In the genomic region with DNA sequence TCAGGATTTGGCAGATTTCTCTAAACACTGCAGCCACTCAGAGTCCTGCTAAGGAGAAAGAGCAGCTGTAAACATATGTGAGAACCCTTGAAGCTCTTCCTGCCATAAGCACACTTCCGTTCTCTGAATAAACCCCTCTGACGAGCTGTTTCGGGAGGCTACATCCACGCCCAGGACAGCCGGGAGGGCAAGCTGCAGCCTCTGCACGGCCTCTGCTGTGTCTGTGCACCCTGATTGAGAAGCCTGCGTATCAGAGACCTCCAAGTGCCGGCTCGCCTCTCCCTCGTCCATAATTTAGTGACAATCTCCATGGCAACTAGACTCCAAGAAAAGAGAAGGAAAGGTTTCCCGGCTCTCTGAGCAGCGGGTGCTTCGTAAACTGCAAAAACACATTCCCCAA, we compare ENCODE assay signal across 19 cellular contexts.
DNase-seq lines count a peak whose midpoint lies in the region; FAIRE-seq and TF ChIP-seq lines count a peak whose summit lies in the region.
"Had no signal": no experiment of that assay in that cellular context is flagged by ENCODE, and none has a peak within 500 bp of the region (broad histone marks: within the 10 kb centered on the region; RNA-seq: fewer than 3 reads in every experiment).

No MANE protein-coding gene starts in this region.

- no peaks in the 10 kb centered on the region for H3K9me3 Mint-ChIP-seq in activated naive CD4-positive, alpha-beta T cell treated with anti-CD3 and anti-CD28 coated beads, Interleukin-2, amount 10 ng/mL, durations not matched to agents 7 days and 5 days
- H3K9me3 Mint-ChIP-seq: activated naive CD8-positive, alpha-beta T cell treated with anti-CD3 and anti-CD28 coated beads, Interleukin-2, amount 10 ng/mL, durations not matched to agents 7 days and 5 days had no signal

- H2AFZ ChIP-seq in H1 (ENCODE audit: low read length) = no peak overlapping the region

- intact Hi-C loops in transverse colon (cut with DNase I; ENCODE audit: low total_unique reads) = no loop called here

- H3K4me1 ChIP-seq in H1 (replicated peaks in 1 of 4; ENCODE audit: control insufficient read depth in 3 of 4, insufficient read depth in 4 of 4, low read length in 3 of 4) (peaks cover 14 to 25% (median 18%) of the 10 kb centered on the region in 4 experiments), transverse colon (peaks cover 0 to 3% (median 0%) of the 10 kb centered on the region in 4 donors)
- H3K4me1 ChIP-seq: esophagus squamous epithelium, prostate gland had no signal

- no peaks in the 10 kb centered on the region for H3K9me3 ChIP-seq in H1 (ENCODE audit: insufficient read depth in 2 of 2, low read depth in 1 of 2, low read length in 1 of 2)
- H3K9me3 ChIP-seq in transverse colon = no peaks in the 10 kb centered on the region
- H3K9me3 ChIP-seq: esophagus squamous epithelium, prostate gland had no signal

- H3K79me2 ChIP-seq in H1 (ENCODE audit: control insufficient read depth in 1 of 2, insufficient read depth in 2 of 2, low read length in 2 of 2) = no peaks in the 10 kb centered on the region

- POLR2A ChIA-PET in H1 (lab: Charles Lee; ENCODE audit: partially characterized antibody) = interaction anchor here (1.1 kb wide), 1 partner anchor 28 kb away, joined by 3 read pairs; no protein-coding TSS in a partner anchor

- H2AK5ac ChIP-seq in H1 (ENCODE audit: low read depth, low read length) = no peak overlapping the region

- no peak overlapping the region for H3K4me3 ChIP-seq in H1 (ENCODE audit: extremely low read depth in 1 of 4, insufficient read depth in 2 of 4, low read depth in 3 of 4, low read length in 4 of 4)
- H3K4me3 ChIP-seq in transverse colon = no peak overlapping the region
- H3K4me3 ChIP-seq: esophagus squamous epithelium, lung, prostate gland had no signal

- peak; percentile 62 for FAIRE-seq in H1 (lab: Jason Lieb, UNC)
- FAIRE-seq: A204.1 had no signal

- H4K91ac ChIP-seq in H1 (replicated peaks; ENCODE audit: insufficient read length, low read length) = no peak overlapping the region

- no peaks in the 10 kb centered on the region for H3K36me3 Mint-ChIP-seq in activated naive CD4-positive, alpha-beta T cell treated with anti-CD3 and anti-CD28 coated beads, Interleukin-2, amount 10 ng/mL, durations not matched to agents 7 days and 5 days
- H3K36me3 Mint-ChIP-seq: activated naive CD8-positive, alpha-beta T cell treated with anti-CD3 and anti-CD28 coated beads, Interleukin-2, amount 10 ng/mL, durations not matched to agents 7 days and 5 days had no signal

- peaks cover 3% of the 10 kb centered on the region for H3K4me1 Mint-ChIP-seq in activated naive CD4-positive, alpha-beta T cell treated with anti-CD3 and anti-CD28 coated beads, Interleukin-2, amount 10 ng/mL, durations not matched to agents 7 days and 5 days

- TF ChIP-seq CTCF in H1 (IDR thresholded peaks at IDR 0.05; ENCODE audit: control extremely low read depth in 1 of 3, insufficient read depth in 1 of 3, low read depth in 1 of 3, low read length in 3 of 3) (no peak), transverse colon (IDR thresholded peaks at IDR 0.05) (no peak)

- no peak overlapping the region for H3K23ac ChIP-seq in H1 (ENCODE audit: insufficient read length)

- no peak overlapping the region for H3K4ac ChIP-seq in H1 (replicated peaks; ENCODE audit: insufficient read length, low read depth, low read length)

- H4K8ac ChIP-seq in H1 (ENCODE audit: extremely low read depth, insufficient read depth, low read length) = no peak overlapping the region

- 80% methylated on average over 13 of the region's 13 CpGs; no CpG with 5 or more reads in 1 of the 2 experiments for WGBS in H1 (ENCODE audit: extremely low coverage in 1 of 2, insufficient coverage in 1 of 2, insufficient read length in 1 of 2, insufficient replicate concordance in 2 of 2, low coverage in 1 of 2, low lambda C conversion rate in 2 of 2, missing lambda C conversion rate in 1 of 2), 2 experiments
- WGBS in transverse colon (ENCODE audit: low coverage in 1 of 2), 2 donors = 65% methylated on average over 13 of the region's 13 CpGs; no CpG with 5 or more reads in 1 of the 2 donors

- H4K5ac ChIP-seq in H1 (ENCODE audit: insufficient read length, low read depth, low read length) = no peak overlapping the region

- H3K27ac Mint-ChIP-seq in activated naive CD4-positive, alpha-beta T cell treated with anti-CD3 and anti-CD28 coated beads, Interleukin-2, amount 10 ng/mL, durations not matched to agents 7 days and 5 days = no peak overlapping the region
- H3K27ac Mint-ChIP-seq: activated naive CD8-positive, alpha-beta T cell treated with anti-CD3 and anti-CD28 coated beads, Interleukin-2, amount 10 ng/mL, durations not matched to agents 7 days and 5 days had no signal

- H3K27ac ChIP-seq in H1 (ENCODE audit: low read depth, low read length) (no peak overlapping the region), transverse colon (peak overlapping the region in 3 of 4 donors; percentile 20 to 41 (median 37))
- H3K27ac ChIP-seq: esophagus squamous epithelium, prostate gland, VCaP had no signal

- no peaks in the 10 kb centered on the region for H4K20me1 ChIP-seq in H1 (replicated peaks in 1 of 2; ENCODE audit: control insufficient read depth in 1 of 2, insufficient read depth in 2 of 2, low read length in 2 of 2)

- CTCF ChIA-PET in H1 (lab: Charles Lee; ENCODE audit: partially characterized antibody) = interaction anchor here (1.0 to 1.5 kb wide), 6 partner anchors 17 to 99 kb away, joined by 3 read pairs; no protein-coding TSS in a partner anchor
- CTCF ChIA-PET in activated naive CD4-positive, alpha-beta T cell treated with anti-CD3 and anti-CD28 coated beads, Interleukin-2, amount 10 ng/mL, durations not matched to agents 7 days and 5 days (lab: Charles Lee) = no interaction called here

- 0 out of 2 replicates have a peak overlapping the region, but pooled peaks have one; percentile 13 for H3K18ac ChIP-seq in H1 (ENCODE audit: extremely low read depth, low read length)

- no peak overlapping the region for H2BK20ac ChIP-seq in H1 (ENCODE audit: low read length)

- no peak overlapping the region for H3K4me2 ChIP-seq in H1 (ENCODE audit: insufficient read depth in 1 of 2, low read depth in 2 of 2, low read length in 2 of 2)

- no peak overlapping the region for H3K4me3 Mint-ChIP-seq in activated naive CD4-positive, alpha-beta T cell treated with anti-CD3 and anti-CD28 coated beads, Interleukin-2, amount 10 ng/mL, durations not matched to agents 7 days and 5 days
- H3K4me3 Mint-ChIP-seq: activated naive CD8-positive, alpha-beta T cell treated with anti-CD3 and anti-CD28 coated beads, Interleukin-2, amount 10 ng/mL, durations not matched to agents 7 days and 5 days had no signal

- peak overlapping the region; percentile 60; the same call in 1 of the 2 replicates for H2BK12ac ChIP-seq in H1 (ENCODE audit: low read depth, low read length)

- no peak overlapping the region for H3K9ac ChIP-seq in H1 (replicated peaks in 1 of 4; ENCODE audit: extremely low read depth in 1 of 4, low read depth in 3 of 4, low read length in 3 of 4)

- H3K23me2 ChIP-seq in H1 (ENCODE audit: low read depth, low read length) = no peaks in the 10 kb centered on the region

- H2BK5ac ChIP-seq in H1 (ENCODE audit: low read depth, low read length) = no peak overlapping the region

- TF ChIP-seq POLR2A in H1 (IDR thresholded peaks at IDR 0.05; ENCODE audit: control extremely low read depth in 1 of 2, low read depth in 2 of 2, low read length in 2 of 2) = no peak
- TF ChIP-seq POLR2A in transverse colon (IDR thresholded peaks at IDR 0.05) = no peak

- H3K56ac ChIP-seq in H1 (replicated peaks; ENCODE audit: insufficient read length, low read depth, low read length) = no peak overlapping the region

- no peak overlapping the region for H3K14ac ChIP-seq in H1 (ENCODE audit: insufficient read length)

- no peak overlapping the region for H2BK120ac ChIP-seq in H1 (replicated peaks; ENCODE audit: low read depth, low read length)

- in situ Hi-C loops in transverse colon (cut with MboI; ENCODE audit: low pct_ligation_motif_present in 1 of 4, low pct_unique_long_range_greater_than_20kb in 1 of 4, low sequenced_read_pairs in 3 of 4) = no loop called here

- peak; percentile 24 for DNase-seq in activated effector memory CD4-positive, alpha-beta T cell treated with anti-CD3 and anti-CD28 coated beads, Interleukin-2, amount 50 U/mL, for 16 hours
- DNase-seq in activated effector memory CD4-positive, alpha-beta T cell treated with Interleukin-2 at 50 U/mL for 16 hours = no peak
- DNase-seq in NCI-H510A treated with DMSO at 0.1 percent for 48 hours (lab: John Stamatoyannopoulos, UW) = peak; percentile 84
- DNase-seq in H1 (ENCODE audit: low read depth in 1 of 2, low spot score in 2 of 2) = no peak
- no peak for DNase-seq in transverse colon
- no peak for DNase-seq in NCI-H2107 (lab: John Stamatoyannopoulos, UW)
- DNase-seq in activated naive CD4-positive, alpha-beta T cell treated with anti-CD3 and anti-CD28 coated beads, Interleukin-2, amount 10 ng/mL, durations not matched to agents 7 days and 5 days = no peak
- no peak for DNase-seq in NCI-H82 (lab: John Stamatoyannopoulos, UW)
- DNase-seq: activated naive CD8-positive, alpha-beta T cell treated with anti-CD3 and anti-CD28 coated beads, Interleukin-2, amount 10 ng/mL, durations not matched to agents 7 days and 5 days; COR-L47; esophagus squamous epithelium; hippocampal formation; NCI-H446; SIG-M5; stimulated activated CD8-positive, alpha-beta memory T cell treated with anti-CD3 and anti-CD28 coated beads, Interleukin-4, amount 100 ng/mL, for 48 hours had no signal

- H3K27me3 Mint-ChIP-seq in activated naive CD4-positive, alpha-beta T cell treated with anti-CD3 and anti-CD28 coated beads, Interleukin-2, amount 10 ng/mL, durations not matched to agents 7 days and 5 days = no peaks in the 10 kb centered on the region

- H2BK15ac ChIP-seq in H1 (ENCODE audit: low read length) = no peak overlapping the region

- H3K79me1 ChIP-seq in H1 (ENCODE audit: low read depth, low read length) = no peaks in the 10 kb centered on the region

- H3K27me3 ChIP-seq in H1 (replicated peaks in 1 of 4; ENCODE audit: control insufficient read depth in 3 of 4, extremely low read depth in 1 of 4, insufficient read depth in 3 of 4, low read length in 3 of 4) (no peaks in the 10 kb centered on the region; a peak in 1 of 7 replicates), transverse colon (no peaks in the 10 kb centered on the region)

- H3K36me3 ChIP-seq in H1 (ENCODE audit: control insufficient read depth in 2 of 4, insufficient read depth in 4 of 4, low read length in 3 of 4) (no peaks in the 10 kb centered on the region), transverse colon (no peaks in the 10 kb centered on the region)
- H3K36me3 ChIP-seq: esophagus squamous epithelium, prostate gland had no signal

- TF ChIP-seq EP300 in H1 (IDR thresholded peaks at IDR 0.05; ENCODE audit: borderline replicate concordance in 1 of 2, low read depth in 2 of 2, low read length in 2 of 2) (no peak), transverse colon (IDR thresholded peaks at IDR 0.05; ENCODE audit: low read depth) (no peak)

- no peak for TF ChIP-seq RAD21 in H1 (IDR thresholded peaks at IDR 0.05 in 1 of 2, conservative IDR thresholded peaks at IDR 0.05 in 1 of 2; ENCODE audit: low read depth in 2 of 2, low read length in 2 of 2)

TF ChIP-seq in H1, 55 proteins besides CTCF, POLR2A, EP300 and RAD21 (continues in another document):
- TF ChIP-seq EGR1 (IDR thresholded peaks at IDR 0.05; ENCODE audit: borderline replicate concordance, low read depth, low read length) = no peak
- no peak for TF ChIP-seq RBBP5 (IDR thresholded peaks at IDR 0.05; ENCODE audit: borderline replicate concordance, low read depth, low read length)

Comparison
In these comparisons a context has a peak if more than half of its experiments do, and no peak if none do; other contexts are left out.
1. DNase-seq: peak in activated effector memory CD4-positive, alpha-beta T cell treated with anti-CD3 and anti-CD28 coated beads, Interleukin-2, amount 50 U/mL, for 16 hours (single experiment) and NCI-H510A treated with DMSO at 0.1 percent for 48 hours (single experiment); none in activated effector memory CD4-positive, alpha-beta T cell treated with Interleukin-2 at 50 U/mL for 16 hours (single experiment), H1 (0 of 2), transverse colon (single experiment), NCI-H2107 (single experiment), activated naive CD4-positive, alpha-beta T cell treated with anti-CD3 and anti-CD28 coated beads, Interleukin-2, amount 10 ng/mL, durations not matched to agents 7 days and 5 days (single experiment) and NCI-H82 (single experiment).